25 cellular contexts compared by ENCODE assay signal in the genomic region with DNA sequence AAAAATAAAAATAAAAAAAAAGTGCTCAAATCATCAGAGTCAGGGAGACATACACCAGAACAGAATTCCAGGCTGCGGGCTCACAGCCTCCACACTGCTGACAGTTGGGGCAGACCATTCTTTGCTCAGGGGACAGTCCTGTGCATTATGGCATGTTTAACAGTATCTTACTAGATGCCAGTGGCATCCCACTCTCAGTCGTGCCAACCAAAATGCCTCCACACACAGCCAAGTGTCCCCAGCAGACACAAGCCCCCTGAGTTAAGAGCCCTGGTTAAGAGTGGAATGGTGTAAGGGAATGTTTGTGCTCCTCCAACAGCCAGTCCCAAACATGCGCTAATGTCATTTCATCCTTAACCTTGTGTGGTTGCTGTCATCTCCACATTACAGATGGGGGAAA. TPM values are rescaled to one million over a fixed set of nuclear protein-coding genes. Genes with fewer than 3 reads are reported as not detected.
"Had no signal": no experiment of that assay in that cellular context is flagged by ENCODE, and none has a peak within 500 bp of the region (broad histone marks: within the 10 kb centered on the region; RNA-seq: fewer than 3 reads in every experiment).

No MANE protein-coding gene starts in this region.

- DNase-seq: dorsolateral prefrontal cortex; effector CD4-positive, alpha-beta T cell; foreskin fibroblast; gastrocnemius medialis; left cardiac atrium; left lung; mesenchymal stem cell; midbrain; naive thymus-derived CD4-positive, alpha-beta T cell; stimulated activated CD4-positive, alpha-beta T cell treated with anti-CD3 and anti-CD28 coated beads, Interleukin-12 subunit alpha, Interleukin-12 subunit beta, amount 100 ng/mL, for 4 hours; stimulated activated CD4-positive, alpha-beta T cell treated with anti-CD3 and anti-CD28 coated beads, Interleukin-1b, Interleukin-23, amount 100 ng/mL, for 48 hours; stimulated activated CD4-positive, alpha-beta T cell treated with anti-CD3 and anti-CD28 coated beads, Interleukin-4, amount 100 ng/mL, for 1 hour; stimulated activated CD8-positive, alpha-beta memory T cell treated with anti-CD3 and anti-CD28 coated beads, Interleukin-4, amount 100 ng/mL, for 48 hours; stimulated activated naive CD4-positive, alpha-beta T cell; stimulated activated naive CD8-positive, alpha-beta T cell treated with anti-CD3 and anti-CD28 coated beads, Interleukin-15, amount 100 ng/mL, for 72 hours; substantia nigra; testis; tibial artery; upper lobe of left lung had no signal

- H3K4me3 Mint-ChIP-seq: naive thymus-derived CD4-positive, alpha-beta T cell; nephron; neural progenitor cell; stimulated activated naive CD8-positive, alpha-beta T cell treated with anti-CD3 and anti-CD28 coated beads, Interleukin-15, amount 100 ng/mL, for 72 hours had no signal

- H3K4me1 Mint-ChIP-seq: stimulated activated naive CD8-positive, alpha-beta T cell treated with anti-CD3 and anti-CD28 coated beads, Interleukin-15, amount 100 ng/mL, for 72 hours had no signal

- H3K27ac Mint-ChIP-seq: naive thymus-derived CD4-positive, alpha-beta T cell; nephron; neural progenitor cell had no signal

- H3K9me3 Mint-ChIP-seq: naive thymus-derived CD4-positive, alpha-beta T cell; nephron; neural progenitor cell; stimulated activated naive CD8-positive, alpha-beta T cell treated with anti-CD3 and anti-CD28 coated beads, Interleukin-15, amount 100 ng/mL, for 72 hours had no signal

- H3K36me3 Mint-ChIP-seq: naive thymus-derived CD4-positive, alpha-beta T cell had no signal

- H3K27me3 Mint-ChIP-seq: stimulated activated naive CD8-positive, alpha-beta T cell treated with anti-CD3 and anti-CD28 coated beads, Interleukin-15, amount 100 ng/mL, for 72 hours had no signal

RNA-seq across cellular contexts. Expression of gene CFAP92, which starts 26.1 kb away (rescaled TPM):
- total RNA-seq: osteoblast, right atrium auricular region had no signal

RNA-seq across cellular contexts. Expression of gene EFCC1, which starts 33.4 kb away (rescaled TPM):
- total RNA-seq: kidney epithelial cell, osteoblast, smooth muscle cell had no signal
